Comparison of ENCODE assay signal across 10 cellular contexts in genomic region chr4:142565771-142566170, GRCh38.
DNase-seq lines count a peak whose midpoint lies in the region; ATAC-seq and TF ChIP-seq lines count a peak whose summit lies in the region.
"Had no signal": no experiment of that assay in that cellular context is flagged by ENCODE, and none has a peak within 500 bp of the region (broad histone marks: within the 10 kb centered on the region; RNA-seq: fewer than 3 reads in every experiment).

No MANE protein-coding gene starts in this region.

- no peaks in the 10 kb centered on the region for H3K27me3 Mint-ChIP-seq in HFFc6 (ENCODE audit: insufficient read depth)

- peak; percentile 81 for DNase-seq in COLO829 (ENCODE audit: low spot score)
- DNase-seq in HFFc6, result no peak
- DNase-seq in activated naive CD4-positive, alpha-beta T cell treated with anti-CD3 and anti-CD28 coated beads, Interleukin-2, amount 50 U/mL, for 72 hours (ENCODE audit: low spot score in 2 of 2), result no peak
- peak in 1 of 3 donors; percentile 23 for DNase-seq in mucosa of descending colon
- DNase-seq in RPMI8226, result no peak
- no peak for DNase-seq in NCI-H774 (lab: John Stamatoyannopoulos, UW)
- no peak for DNase-seq in GM13977 (ENCODE audit: low spot score)
- DNase-seq in globus pallidus (ENCODE audit: low spot score), result no peak
- DNase-seq: psoas muscle, thyroid gland had no signal

- no peak overlapping the region for H3K4me3 ChIP-seq in mucosa of descending colon
- H3K4me3 ChIP-seq: psoas muscle, thyroid gland had no signal

- peaks cover 10% of the 10 kb centered on the region for H3K4me1 ChIP-seq in mucosa of descending colon (ENCODE audit: low read depth)
- H3K4me1 ChIP-seq: psoas muscle, thyroid gland had no signal

- TF ChIP-seq CTCF in HFFc6 (IDR thresholded peaks at IDR 0.05), result no peak
- no peak for TF ChIP-seq CTCF in mucosa of descending colon (IDR thresholded peaks at IDR 0.05)
- no peak for TF ChIP-seq CTCF in GM13977 (IDR thresholded peaks at IDR 0.05; ENCODE audit: extremely low read depth, insufficient read depth, missing control alignments)

- H3K36me3 Mint-ChIP-seq in HFFc6 (ENCODE audit: low read depth), result peaks cover 9% of the 10 kb centered on the region; the same call in 1 of the 2 replicates
- H3K36me3 Mint-ChIP-seq in activated naive CD4-positive, alpha-beta T cell treated with anti-CD3 and anti-CD28 coated beads, Interleukin-2, amount 50 U/mL, for 72 hours, result peaks cover 32% of the 10 kb centered on the region in 2 donors

- intact Hi-C loops in mucosa of descending colon (cut with DNase I, micrococcal nuclease), result no loop called here

- ATAC-seq in activated naive CD4-positive, alpha-beta T cell treated with anti-CD3 and anti-CD28 coated beads, Interleukin-2, amount 50 U/mL, for 72 hours, result peak; percentile 82 to 89
- ATAC-seq in mucosa of descending colon, result peak; percentile 73
- ATAC-seq: psoas muscle had no signal

- H3K36me3 ChIP-seq in mucosa of descending colon (ENCODE audit: low read depth), result no peaks in the 10 kb centered on the region
- H3K36me3 ChIP-seq: thyroid gland had no signal

- H3K9me3 ChIP-seq in mucosa of descending colon, result no peaks in the 10 kb centered on the region
- H3K9me3 ChIP-seq: psoas muscle, thyroid gland had no signal

- H3K9me3 Mint-ChIP-seq in HFFc6, result no peaks in the 10 kb centered on the region; the same call in 1 of the 2 replicates
- H3K9me3 Mint-ChIP-seq in activated naive CD4-positive, alpha-beta T cell treated with anti-CD3 and anti-CD28 coated beads, Interleukin-2, amount 50 U/mL, for 72 hours, result peaks cover 7 to 8% of the 10 kb centered on the region in 2 donors

- H3K4me1 Mint-ChIP-seq in HFFc6 (ENCODE audit: low read depth), result peaks cover 50% of the 10 kb centered on the region

- peak overlapping the region; percentile 3; the same call in 1 of the 2 replicates for H3K4me3 Mint-ChIP-seq in HFFc6

- no peak overlapping the region; the same call in 1 of the 2 replicates for H3K27ac Mint-ChIP-seq in HFFc6
- peak overlapping the region; percentile 97 to 98 for H3K27ac Mint-ChIP-seq in activated naive CD4-positive, alpha-beta T cell treated with anti-CD3 and anti-CD28 coated beads, Interleukin-2, amount 50 U/mL, for 72 hours

- in situ Hi-C loops in GM13977 (cut with MboI; ENCODE audit: low pct_unique_long_range_greater_than_20kb, low sequenced_read_pairs, unreplicated experiment), result no loop called here
